In genomic region chr7:572013-572667, GRCh38 we compare ENCODE assay signal across 32 cellular contexts. TPM values are rescaled to one million over a fixed set of nuclear protein-coding genes. Genes with fewer than 3 reads are reported as not detected.
"Had no signal": no experiment of that assay in that cellular context is flagged by ENCODE, and none has a peak within 500 bp of the region (broad histone marks: within the 10 kb centered on the region; RNA-seq: fewer than 3 reads in every experiment).

No MANE protein-coding gene starts in this region.

- ATAC-seq: activated CD4-positive, alpha-beta T cell treated with anti-CD3 and anti-CD28 coated beads for 36 hours; esophagus mucosa; heart left ventricle; left lobe of liver; naive thymus-derived CD4-positive, alpha-beta T cell; sciatic nerve; stimulated activated memory B cell treated with anti-CD40 and anti-IgM and Interleukin-4, amounts not matched to agents 10 μg/mL and 1 μg/mL and 100 μg/mL, for 72 hours; T-cell had no signal

- H3K4me2 ChIP-seq: smooth muscle cell had no signal

- H3K27ac Mint-ChIP-seq: activated CD4-positive, alpha-beta T cell treated with anti-CD3 and anti-CD28 coated beads for 36 hours; activated naive CD8-positive, alpha-beta T cell; dendritic cell treated with granulocyte-macrophage colony-stimulating factor and Interleukin-4, amounts not matched to agents 40 ng/mL and 50 ng/mL, for 4 days; endodermal cell; immature natural killer cell; naive thymus-derived CD4-positive, alpha-beta T cell; stimulated activated memory B cell treated with anti-CD40 and anti-IgM and Interleukin-4, amounts not matched to agents 10 μg/mL and 1 μg/mL and 100 μg/mL, for 72 hours; T-cell had no signal

- FAIRE-seq: bronchial epithelial cell had no signal

- H3K27ac ChIP-seq: heart left ventricle, stomach, thyroid gland, upper lobe of left lung, vagina had no signal

- H3K4me3 ChIP-seq: heart left ventricle, smooth muscle cell, stomach, thyroid gland, upper lobe of left lung, vagina had no signal

- H3K4me1 Mint-ChIP-seq: activated CD4-positive, alpha-beta T cell treated with anti-CD3 and anti-CD28 coated beads for 36 hours; endodermal cell; immature natural killer cell; stimulated activated memory B cell treated with anti-CD40 and anti-IgM and Interleukin-4, amounts not matched to agents 10 μg/mL and 1 μg/mL and 100 μg/mL, for 72 hours had no signal

- H3K36me3 Mint-ChIP-seq: immature natural killer cell had no signal

- H3K36me3 ChIP-seq: heart left ventricle, thyroid gland, vagina had no signal

- H3K4me1 ChIP-seq: thyroid gland had no signal

- H3K27me3 Mint-ChIP-seq: activated CD4-positive, alpha-beta T cell treated with anti-CD3 and anti-CD28 coated beads for 36 hours; activated naive CD8-positive, alpha-beta T cell; central memory CD8-positive, alpha-beta T cell; dendritic cell treated with granulocyte-macrophage colony-stimulating factor and Interleukin-4, amounts not matched to agents 40 ng/mL and 50 ng/mL, for 4 days; naive thymus-derived CD4-positive, alpha-beta T cell; stimulated activated memory B cell treated with anti-CD40 and anti-IgM and Interleukin-4, amounts not matched to agents 10 μg/mL and 1 μg/mL and 100 μg/mL, for 72 hours; T-cell had no signal

- H3K4me3 Mint-ChIP-seq: activated CD4-positive, alpha-beta T cell treated with anti-CD3 and anti-CD28 coated beads for 36 hours; activated naive CD8-positive, alpha-beta T cell; central memory CD8-positive, alpha-beta T cell; dendritic cell treated with granulocyte-macrophage colony-stimulating factor and Interleukin-4, amounts not matched to agents 40 ng/mL and 50 ng/mL, for 4 days; endodermal cell; immature natural killer cell; naive thymus-derived CD4-positive, alpha-beta T cell; neural crest cell; stimulated activated memory B cell treated with anti-CD40 and anti-IgM and Interleukin-4, amounts not matched to agents 10 μg/mL and 1 μg/mL and 100 μg/mL, for 72 hours; T-cell had no signal

- DNase-seq: activated CD4-positive, alpha-beta T cell treated with anti-CD3 and anti-CD28 coated beads for 36 hours; activated CD4-positive, alpha-beta T cell treated with anti-CD3 and anti-CD28 coated beads, Interleukin-2, amount 50 U/mL, for 4 hours; activated CD4-positive, CD25-positive, alpha-beta regulatory T cell; activated CD8-positive, alpha-beta memory T cell treated with anti-CD3 and anti-CD28 coated beads for 24 hours; activated effector memory CD4-positive, alpha-beta T cell treated with Interleukin-2 at 50 U/mL for 16 hours; activated naive CD4-positive, alpha-beta T cell treated with Interleukin-2 at 50 U/mL for 16 hours; anterior cingulate cortex; endodermal cell; foreskin fibroblast; hypothalamus; immature natural killer cell; naive thymus-derived CD4-positive, alpha-beta T cell; occipital lobe; stimulated activated CD4-positive, alpha-beta T cell treated with anti-CD3 and anti-CD28 coated beads, Interleukin-1b, Interleukin-23, amount 100 ng/mL, for 48 hours; stimulated activated CD4-positive, alpha-beta T cell treated with anti-CD3 and anti-CD28 coated beads, Interleukin-4, amount 100 ng/mL, for 4 hours; stimulated activated CD8-positive, alpha-beta memory T cell treated with anti-CD3 and anti-CD28 coated beads, Interleukin-4, amount 100 ng/mL, for 48 hours; stomach; T-cell; thyroid gland had no signal

- H3K9me3 ChIP-seq: heart left ventricle, stomach, thyroid gland, vagina had no signal

- H3K27me3 ChIP-seq: heart left ventricle, stomach, thyroid gland, upper lobe of left lung, vagina had no signal

- H3K9me3 Mint-ChIP-seq: central memory CD8-positive, alpha-beta T cell; dendritic cell treated with granulocyte-macrophage colony-stimulating factor and Interleukin-4, amounts not matched to agents 40 ng/mL and 50 ng/mL, for 4 days; endodermal cell; immature natural killer cell; naive thymus-derived CD4-positive, alpha-beta T cell; neural crest cell; stimulated activated memory B cell treated with anti-CD40 and anti-IgM and Interleukin-4, amounts not matched to agents 10 μg/mL and 1 μg/mL and 100 μg/mL, for 72 hours; T-cell had no signal

RNA-seq across cellular contexts. Expression of gene PDGFA, which starts 52.5 kb away (rescaled TPM):
- polyA plus RNA-seq: naive thymus-derived CD4-positive, alpha-beta T cell had no signal
